1 cellular context compared by ENCODE assay signal in the genomic region with DNA sequence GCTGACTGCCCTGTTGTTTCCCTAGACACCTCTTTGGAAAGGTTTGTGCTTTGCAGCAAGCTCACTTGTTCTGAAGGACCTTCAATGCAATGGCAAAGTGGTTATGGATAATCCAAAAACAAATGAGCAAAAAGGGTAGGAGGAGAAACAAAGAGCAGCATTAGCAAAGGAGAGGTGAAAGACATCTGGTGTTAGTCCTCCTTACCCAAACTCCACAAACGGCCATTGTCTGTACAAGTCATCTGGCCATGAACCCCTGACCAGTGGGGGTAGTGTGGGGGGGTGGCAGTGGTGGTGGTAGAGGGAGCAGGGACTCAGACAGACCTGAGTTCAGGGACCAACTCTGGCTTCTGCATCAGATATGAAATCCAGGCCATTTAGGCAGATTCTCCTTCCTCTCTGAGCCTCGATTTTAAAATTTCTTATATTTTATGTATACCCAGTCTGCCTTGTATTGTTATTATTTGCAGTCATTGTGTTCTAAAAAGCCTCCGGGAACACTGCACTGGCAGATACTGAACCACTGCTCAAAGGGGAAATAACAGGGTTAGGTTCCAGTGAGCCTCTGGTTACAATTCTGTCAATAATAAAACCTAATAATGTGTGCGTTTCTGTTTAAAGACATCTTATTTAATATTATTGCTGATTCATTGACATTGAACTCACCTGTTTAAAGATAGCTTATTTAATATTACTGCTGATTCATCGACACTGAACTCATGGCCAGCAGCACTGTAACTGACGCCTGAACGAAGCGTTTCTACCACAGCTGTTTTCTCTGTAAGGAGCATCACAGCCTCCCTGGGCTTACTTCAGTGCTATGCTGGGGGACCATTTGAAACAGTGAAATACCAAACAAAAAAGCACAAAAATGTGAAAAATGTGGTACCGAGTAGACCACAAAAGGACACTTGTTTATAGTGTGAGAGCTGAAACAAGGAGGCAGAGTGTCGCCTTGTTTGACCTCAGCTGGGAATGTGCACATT.
TF ChIP-seq lines count a peak whose summit lies in the region.

No MANE protein-coding gene starts in this region.

TF ChIP-seq in GM23338, 12 proteins besides CTCF, POLR2A, EP300 and RAD21 (continued from another document):
- TF ChIP-seq, protein P1, sequence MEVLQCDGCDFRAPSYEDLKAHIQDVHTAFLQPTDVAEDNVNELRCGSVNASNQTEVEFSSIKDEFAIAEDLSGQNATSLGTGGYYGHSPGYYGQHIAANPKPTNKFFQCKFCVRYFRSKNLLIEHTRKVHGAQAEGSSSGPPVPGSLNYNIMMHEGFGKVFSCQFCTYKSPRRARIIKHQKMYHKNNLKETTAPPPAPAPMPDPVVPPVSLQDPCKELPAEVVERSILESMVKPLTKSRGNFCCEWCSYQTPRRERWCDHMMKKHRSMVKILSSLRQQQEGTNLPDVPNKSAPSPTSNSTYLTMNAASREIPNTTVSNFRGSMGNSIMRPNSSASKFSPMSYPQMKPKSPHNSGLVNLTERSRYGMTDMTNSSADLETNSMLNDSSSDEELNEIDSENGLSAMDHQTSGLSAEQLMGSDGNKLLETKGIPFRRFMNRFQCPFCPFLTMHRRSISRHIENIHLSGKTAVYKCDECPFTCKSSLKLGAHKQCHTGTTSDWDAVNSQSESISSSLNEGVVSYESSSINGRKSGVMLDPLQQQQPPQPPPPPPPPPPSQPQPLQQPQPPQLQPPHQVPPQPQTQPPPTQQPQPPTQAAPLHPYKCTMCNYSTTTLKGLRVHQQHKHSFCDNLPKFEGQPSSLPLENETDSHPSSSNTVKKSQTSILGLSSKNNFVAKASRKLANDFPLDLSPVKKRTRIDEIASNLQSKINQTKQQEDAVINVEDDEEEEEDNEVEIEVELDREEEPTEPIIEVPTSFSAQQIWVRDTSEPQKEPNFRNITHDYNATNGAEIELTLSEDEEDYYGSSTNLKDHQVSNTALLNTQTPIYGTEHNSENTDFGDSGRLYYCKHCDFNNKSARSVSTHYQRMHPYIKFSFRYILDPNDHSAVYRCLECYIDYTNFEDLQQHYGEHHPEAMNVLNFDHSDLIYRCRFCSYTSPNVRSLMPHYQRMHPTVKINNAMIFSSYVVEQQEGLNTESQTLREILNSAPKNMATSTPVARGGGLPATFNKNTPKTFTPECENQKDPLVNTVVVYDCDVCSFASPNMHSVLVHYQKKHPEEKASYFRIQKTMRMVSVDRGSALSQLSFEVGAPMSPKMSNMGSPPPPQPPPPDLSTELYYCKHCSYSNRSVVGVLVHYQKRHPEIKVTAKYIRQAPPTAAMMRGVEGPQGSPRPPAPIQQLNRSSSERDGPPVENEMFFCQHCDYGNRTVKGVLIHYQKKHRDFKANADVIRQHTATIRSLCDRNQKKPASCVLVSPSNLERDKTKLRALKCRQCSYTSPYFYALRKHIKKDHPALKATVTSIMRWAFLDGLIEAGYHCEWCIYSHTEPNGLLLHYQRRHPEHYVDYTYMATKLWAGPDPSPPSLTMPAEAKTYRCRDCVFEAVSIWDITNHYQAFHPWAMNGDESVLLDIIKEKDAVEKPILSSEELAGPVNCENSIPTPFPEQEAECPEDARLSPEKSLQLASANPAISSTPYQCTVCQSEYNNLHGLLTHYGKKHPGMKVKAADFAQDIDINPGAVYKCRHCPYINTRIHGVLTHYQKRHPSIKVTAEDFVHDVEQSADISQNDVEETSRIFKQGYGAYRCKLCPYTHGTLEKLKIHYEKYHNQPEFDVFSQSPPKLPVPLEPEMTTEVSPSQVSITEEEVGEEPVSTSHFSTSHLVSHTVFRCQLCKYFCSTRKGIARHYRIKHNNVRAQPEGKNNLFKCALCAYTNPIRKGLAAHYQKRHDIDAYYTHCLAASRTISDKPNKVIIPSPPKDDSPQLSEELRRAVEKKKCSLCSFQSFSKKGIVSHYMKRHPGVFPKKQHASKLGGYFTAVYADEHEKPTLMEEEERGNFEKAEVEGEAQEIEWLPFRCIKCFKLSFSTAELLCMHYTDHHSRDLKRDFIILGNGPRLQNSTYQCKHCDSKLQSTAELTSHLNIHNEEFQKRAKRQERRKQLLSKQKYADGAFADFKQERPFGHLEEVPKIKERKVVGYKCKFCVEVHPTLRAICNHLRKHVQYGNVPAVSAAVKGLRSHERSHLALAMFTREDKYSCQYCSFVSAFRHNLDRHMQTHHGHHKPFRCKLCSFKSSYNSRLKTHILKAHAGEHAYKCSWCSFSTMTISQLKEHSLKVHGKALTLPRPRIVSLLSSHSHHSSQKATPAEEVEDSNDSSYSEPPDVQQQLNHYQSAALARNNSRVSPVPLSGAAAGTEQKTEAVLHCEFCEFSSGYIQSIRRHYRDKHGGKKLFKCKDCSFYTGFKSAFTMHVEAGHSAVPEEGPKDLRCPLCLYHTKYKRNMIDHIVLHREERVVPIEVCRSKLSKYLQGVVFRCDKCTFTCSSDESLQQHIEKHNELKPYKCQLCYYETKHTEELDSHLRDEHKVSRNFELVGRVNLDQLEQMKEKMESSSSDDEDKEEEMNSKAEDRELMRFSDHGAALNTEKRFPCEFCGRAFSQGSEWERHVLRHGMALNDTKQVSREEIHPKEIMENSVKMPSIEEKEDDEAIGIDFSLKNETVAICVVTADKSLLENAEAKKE (CRISPR knock-in tag; IDR thresholded peaks at IDR 0.05), result no peak
- TF ChIP-seq STAT1 (IDR thresholded peaks at IDR 0.05; ENCODE audit: unreplicated experiment) (no peak), POLR2AphosphoS5 (IDR thresholded peaks at IDR 0.05; ENCODE audit: low read depth) (no peak)
